Comparison of ENCODE assay signal across 8 cellular contexts in genomic region chr5:68289576-68289975, GRCh38.
DNase-seq lines count a peak whose midpoint lies in the region; ATAC-seq and TF ChIP-seq lines count a peak whose summit lies in the region.

No MANE protein-coding gene starts in this region.

- H3K4me3 ChIP-seq in HEK293 (ENCODE audit: low read depth, low read length) (no peak overlapping the region), coronary artery (peak overlapping the region; percentile 74), testis (no peak overlapping the region)

- CTCF ChIA-PET in HEK293 (lab: Yijun Ruan, JAX), result no interaction called here

- ATAC-seq in natural killer cell treated with Interleukin-12 subunit alpha and Interleukin-12 subunit beta and Interleukin-15 and Interleukin-18, amount 100 ng/mL, for 72 hours, result no peak
- ATAC-seq in HG03354 (IDR thresholded peaks at IDR 0.05; ENCODE audit: poor library complexity, severe bottlenecking, unreplicated experiment) (no peak), SK-N-SH treated with all-trans-retinoic acid at 6 μM for 48 hours (no peak), GM21515 (IDR thresholded peaks at IDR 0.05; ENCODE audit: unreplicated experiment) (no peak)

- H3K4me1 Mint-ChIP-seq in natural killer cell treated with Interleukin-12 subunit alpha and Interleukin-12 subunit beta and Interleukin-15 and Interleukin-18, amount 100 ng/mL, for 72 hours (ENCODE audit: low read depth in 2 of 2), result peaks cover 61 to 69% of the 10 kb centered on the region in 2 donors

- POLR2A ChIA-PET in HEK293 (lab: Yijun Ruan, JAX), result no interaction called here

- H3K36me3 ChIP-seq in HEK293 (ENCODE audit: control insufficient read depth in 2 of 2, insufficient read depth in 1 of 2, low read length in 2 of 2) (peaks cover 17 to 21% of the 10 kb centered on the region in 2 experiments; a peak in 2 of 3 replicates), testis (ENCODE audit: low read depth, missing control alignments) (no peaks in the 10 kb centered on the region)

- H3K4me1 ChIP-seq in HEK293 (ENCODE audit: control insufficient read depth, insufficient read depth, low read length) (peaks cover 12% of the 10 kb centered on the region), testis (peaks cover 49% of the 10 kb centered on the region)

- no peak for DNase-seq in coronary artery (ENCODE audit: low spot score)
- no peak for DNase-seq in natural killer cell treated with Interleukin-12 subunit alpha and Interleukin-12 subunit beta and Interleukin-15 and Interleukin-18, amount 100 ng/mL, for 72 hours (ENCODE audit: low spot score)
- no peak for DNase-seq in testis

- H3K9me3 Mint-ChIP-seq in natural killer cell treated with Interleukin-12 subunit alpha and Interleukin-12 subunit beta and Interleukin-15 and Interleukin-18, amount 100 ng/mL, for 72 hours, result no peaks in the 10 kb centered on the region

- H3K27ac ChIP-seq in 22Rv1 (peak overlapping the region; percentile 92), HEK293 (ENCODE audit: extremely low read depth, low read depth, low read length) (no peak overlapping the region), coronary artery (peak overlapping the region; percentile 83 to 89), testis (peak overlapping the region in 1 of 2 donors; percentile 83)

- no peaks in the 10 kb centered on the region for H3K9me3 ChIP-seq in HEK293 (ENCODE audit: control insufficient read depth, insufficient read depth, low read depth, low read length)
- no peaks in the 10 kb centered on the region for H3K9me3 ChIP-seq in testis

- intact Hi-C loops in testis (cut with DNase I; ENCODE audit: low total_unique reads), result no loop called here

- no peaks in the 10 kb centered on the region for H3K27me3 ChIP-seq in testis

- H3K27ac Mint-ChIP-seq in natural killer cell treated with Interleukin-12 subunit alpha and Interleukin-12 subunit beta and Interleukin-15 and Interleukin-18, amount 100 ng/mL, for 72 hours, result peak overlapping the region; percentile 81 to 95

- peaks cover 13% of the 10 kb centered on the region for H3K36me3 Mint-ChIP-seq in natural killer cell treated with Interleukin-12 subunit alpha and Interleukin-12 subunit beta and Interleukin-15 and Interleukin-18, amount 100 ng/mL, for 72 hours

- TF ChIP-seq CTCF in 22Rv1 (IDR thresholded peaks at IDR 0.05) (no peak), HEK293 (tag by site-specific recombination; IDR thresholded peaks at IDR 0.05) (no peak), coronary artery (IDR thresholded peaks at IDR 0.05) (no peak), testis (IDR thresholded peaks at IDR 0.05) (no peak)

- no peak for TF ChIP-seq POLR2A in testis (IDR thresholded peaks at IDR 0.05)

- no peaks in the 10 kb centered on the region for H3K27me3 Mint-ChIP-seq in natural killer cell treated with Interleukin-12 subunit alpha and Interleukin-12 subunit beta and Interleukin-15 and Interleukin-18, amount 100 ng/mL, for 72 hours

- 50 to 62% methylated on average over 3 of the region's 3 CpGs for WGBS in testis, 2 donors

- peak overlapping the region; percentile 84 for H3K4me3 Mint-ChIP-seq in natural killer cell treated with Interleukin-12 subunit alpha and Interleukin-12 subunit beta and Interleukin-15 and Interleukin-18, amount 100 ng/mL, for 72 hours

TF ChIP-seq in HEK293, 187 proteins besides CTCF, POLR2A, EP300 and RAD21:
- TF ChIP-seq ATF2 (tag by site-specific recombination; IDR thresholded peaks at IDR 0.05; ENCODE audit: low read depth) (peak; percentile 67; the same call in 1 of the 2 replicates), ZNF488 (tag by site-specific recombination; IDR thresholded peaks at IDR 0.05) (no peak)

TF ChIP-seq in SK-N-SH treated with all-trans-retinoic acid at 6 μM for 48 hours, 23 proteins besides CTCF, POLR2A, EP300 and RAD21:
- no peak for TF ChIP-seq ESRRG (CRISPR knock-in tag; IDR thresholded peaks at IDR 0.05)
- no peak for TF ChIP-seq ARNTL (CRISPR knock-in tag; IDR thresholded peaks at IDR 0.05; ENCODE audit: borderline replicate concordance, low read depth)
- TF ChIP-seq SNAI2 (CRISPR knock-in tag; IDR thresholded peaks at IDR 0.05), result no peak
- no peak for TF ChIP-seq POU6F1 (CRISPR knock-in tag; IDR thresholded peaks at IDR 0.05; ENCODE audit: borderline replicate concordance, low read depth)
- no peak for TF ChIP-seq ZFP30 (CRISPR knock-in tag; IDR thresholded peaks at IDR 0.05)
- no peak for TF ChIP-seq TSHZ2 (CRISPR knock-in tag; IDR thresholded peaks at IDR 0.05)
- TF ChIP-seq ZC3H10 (CRISPR knock-in tag; IDR thresholded peaks at IDR 0.05), result no peak
- TF ChIP-seq TOX (CRISPR knock-in tag; IDR thresholded peaks at IDR 0.05; ENCODE audit: borderline replicate concordance), result no peak
- no peak for TF ChIP-seq BACH2 (CRISPR knock-in tag; IDR thresholded peaks at IDR 0.05; ENCODE audit: borderline replicate concordance)
- TF ChIP-seq ZNF565 (CRISPR knock-in tag; conservative IDR thresholded peaks at IDR 0.05; ENCODE audit: low read depth), result no peak
- no peak for TF ChIP-seq GLIS3 (CRISPR knock-in tag; IDR thresholded peaks at IDR 0.05)
